In the genomic region with DNA sequence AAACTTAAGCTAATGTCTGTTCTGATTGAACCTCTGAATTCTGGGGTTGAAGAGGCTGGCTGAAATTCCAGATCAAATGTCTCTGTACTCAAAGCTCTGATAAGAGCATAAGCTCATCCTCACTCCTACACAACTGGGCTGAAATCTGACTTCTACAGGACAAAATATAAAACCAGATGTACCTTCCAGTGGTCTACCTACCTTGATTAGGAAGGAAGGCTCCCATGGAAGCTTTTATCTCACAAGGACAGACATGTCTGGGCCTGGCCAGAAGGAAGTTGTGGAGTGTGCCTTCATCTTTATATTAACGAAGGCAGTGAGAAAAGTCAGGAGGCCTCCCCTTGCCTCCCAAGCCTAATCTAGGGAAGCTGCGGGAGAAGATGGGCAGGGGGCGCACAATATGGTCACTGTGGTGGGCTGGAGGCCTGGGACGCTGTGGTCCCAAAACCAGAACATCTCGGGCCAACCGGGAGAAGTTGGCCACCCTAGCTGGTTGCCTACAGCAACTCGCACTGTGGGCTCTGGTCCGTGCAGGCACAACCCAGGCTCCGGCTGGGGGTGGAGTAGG, we compare ENCODE assay signal across 8 cellular contexts. TPM values are rescaled to one million over a fixed set of nuclear protein-coding genes. Genes with fewer than 3 reads are reported as not detected.
DNase-seq lines count a peak whose midpoint lies in the region; ATAC-seq and TF ChIP-seq lines count a peak whose summit lies in the region.

No MANE protein-coding gene starts in this region.

- H3K27me3 ChIP-seq in GM06990 (replicated peaks; ENCODE audit: control insufficient read depth, insufficient read depth, low read length) = no peaks in the 10 kb centered on the region
- H3K27me3 ChIP-seq in kidney epithelial cell (ENCODE audit: control insufficient read depth, insufficient read depth, low read length) = no peaks in the 10 kb centered on the region

- H3K4me3 ChIP-seq in GM06990 (replicated peaks; ENCODE audit: low read depth, low read length) = peak overlapping the region; percentile 77
- peak overlapping the region; percentile 70 for H3K4me3 ChIP-seq in kidney epithelial cell (ENCODE audit: low read depth, low read length)

- peak overlapping the region; percentile 98 for H3K27ac Mint-ChIP-seq in activated naive CD8-positive, alpha-beta T cell treated with anti-CD3 and anti-CD28 coated beads for 36 hours

- TF ChIP-seq CTCF in GM06990 (IDR thresholded peaks at IDR 0.05; ENCODE audit: insufficient read depth, low read length, poor library complexity, severe bottlenecking) (no peak), kidney epithelial cell (IDR thresholded peaks at IDR 0.05; ENCODE audit: insufficient read depth, low read length, poor library complexity, severe bottlenecking) (no peak)

- DNase-seq in GM06990 (ENCODE audit: extremely low read depth, insufficient read length) (no peak), kidney epithelial cell (ENCODE audit: low read depth) (no peak), glomerular visceral epithelial cell (ENCODE audit: extremely low spot score) (no peak), iPS-NIHi11 (ENCODE audit: low spot score) (no peak), T-helper 9 cell (no peak)
- no peak for DNase-seq in activated naive CD8-positive, alpha-beta T cell treated with anti-CD3 and anti-CD28 coated beads for 36 hours

- peak overlapping the region; percentile 91 for H3K4me3 Mint-ChIP-seq in activated naive CD8-positive, alpha-beta T cell treated with anti-CD3 and anti-CD28 coated beads for 36 hours

- H3K36me3 Mint-ChIP-seq in activated naive CD8-positive, alpha-beta T cell treated with anti-CD3 and anti-CD28 coated beads for 36 hours = peaks cover 18% of the 10 kb centered on the region

- H3K27me3 Mint-ChIP-seq in activated naive CD8-positive, alpha-beta T cell treated with anti-CD3 and anti-CD28 coated beads for 36 hours = no peaks in the 10 kb centered on the region

- peaks cover 4% of the 10 kb centered on the region for H3K9me3 Mint-ChIP-seq in activated naive CD8-positive, alpha-beta T cell treated with anti-CD3 and anti-CD28 coated beads for 36 hours

- peak; percentile 28 for ATAC-seq in HG03103 (IDR thresholded peaks at IDR 0.05; ENCODE audit: low read depth, unreplicated experiment)

- no peaks in the 10 kb centered on the region for H3K36me3 ChIP-seq in GM06990 (ENCODE audit: control insufficient read depth, insufficient read depth, low read length)
- H3K36me3 ChIP-seq in kidney epithelial cell (ENCODE audit: control insufficient read depth, insufficient read depth, low read length) = no peaks in the 10 kb centered on the region

- H3K27ac ChIP-seq in temporal lobe (ENCODE audit: low read depth, low read length) = peak overlapping the region; percentile 91

- peaks cover 43% of the 10 kb centered on the region for H3K4me1 Mint-ChIP-seq in activated naive CD8-positive, alpha-beta T cell treated with anti-CD3 and anti-CD28 coated beads for 36 hours

RNA-seq across cellular contexts. Expression of a gene that starts 55.6 kb away (rescaled TPM):
- 1 to 10 TPM; 4.5 to 4.8 TPM for total RNA-seq in activated naive CD8-positive, alpha-beta T cell treated with anti-CD3 and anti-CD28 coated beads for 36 hours
- total RNA-seq in kidney epithelial cell (3.1 and 5.3 TPM in 2 replicates), temporal lobe (22.1 TPM)
